Comparison of ENCODE assay signal across 8 cellular contexts in genomic region chr15:22838292-22839042, GRCh38.
DNase-seq lines count a peak whose midpoint lies in the region; ATAC-seq lines count a peak whose summit lies in the region.

Gene NIPA2 (plus strand): TSS chr15:22838666. CDS start chr15:22851732, 13,066 bp downstream.

- ATAC-seq in GM19023 (IDR thresholded peaks at IDR 0.05; ENCODE audit: unreplicated experiment) (peak; percentile 85), HG03280 (IDR thresholded peaks at IDR 0.05; ENCODE audit: unreplicated experiment) (peak; percentile 89)

- DNase-seq in AG08396 (ENCODE audit: low spot score) (peak; percentile 99), NCI-H345 treated with DMSO at 0.1 percent for 48 hours (lab: John Stamatoyannopoulos, UW; ENCODE audit: unreplicated experiment) (peak; percentile 85), inferior parietal cortex (ENCODE audit: extremely low spot score) (peak; percentile 97)
- peak; percentile 96 to 99 (median 98) for DNase-seq in activated CD4-positive, CD25-positive, alpha-beta regulatory T cell (lab: John Stamatoyannopoulos, UW)
- peak; percentile 98 for DNase-seq in central memory CD4-positive, alpha-beta T cell
- DNase-seq in stimulated activated CD4-positive, alpha-beta T cell treated with anti-CD3 and anti-CD28 coated beads, Interleukin-12 subunit alpha, Interleukin-12 subunit beta, amount 100 ng/mL, for 24 hours (ENCODE audit: low read depth in 2 of 2) = peak; percentile 98

Comparison
In these comparisons a context has a peak if more than half of its experiments do, and no peak if none do; other contexts are left out.
1. Peak in every context shown above with its lines: DNase-seq and ATAC-seq.